11 cellular contexts compared by ENCODE assay signal in the genomic region with DNA sequence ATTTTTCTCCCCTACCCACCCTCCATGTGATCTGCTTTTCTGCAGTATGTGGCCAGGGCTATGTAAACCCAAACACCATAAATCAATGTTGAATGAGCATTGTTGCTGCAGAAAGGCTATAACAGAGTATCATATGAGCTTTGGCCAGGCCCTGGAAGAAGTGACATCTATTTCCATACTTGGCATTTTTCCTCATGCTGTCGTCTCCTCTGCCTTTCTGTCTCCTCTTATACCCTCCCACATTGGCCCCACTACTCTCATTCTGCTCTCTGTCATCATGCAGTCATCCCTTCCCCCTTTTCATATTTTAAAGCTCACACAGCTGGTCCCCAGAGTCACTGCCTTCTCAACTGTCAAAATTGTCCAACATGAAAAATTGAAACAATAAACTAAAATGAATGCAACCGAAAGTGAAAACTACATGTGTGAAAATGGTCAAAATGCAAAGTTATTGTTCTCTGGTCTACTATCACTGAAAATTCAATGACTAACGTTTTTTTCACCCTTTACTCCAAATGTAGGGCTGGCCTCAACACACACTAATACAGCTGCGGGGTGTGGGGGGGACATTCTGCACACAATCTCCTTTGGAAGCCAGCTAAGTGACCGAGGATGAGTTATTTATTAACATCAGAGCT.
DNase-seq lines count a peak whose midpoint lies in the region; ATAC-seq and TF ChIP-seq lines count a peak whose summit lies in the region.
"Had no signal": no experiment of that assay in that cellular context is flagged by ENCODE, and none has a peak within 500 bp of the region (broad histone marks: within the 10 kb centered on the region; RNA-seq: fewer than 3 reads in every experiment).

No MANE protein-coding gene starts in this region.

- POLR2A ChIA-PET in A673 (lab: Charles Lee; ENCODE audit: low non-redundant PET) (no interaction called here), T-cell (lab: Charles Lee) (no interaction called here)

- H3K4me3 ChIP-seq in MM.1S (ENCODE audit: low read length) (peak overlapping the region; percentile 12; the same call in 1 of the 2 replicates), A673 (ENCODE audit: low read depth, low read length, poor library complexity, severe bottlenecking) (no peak overlapping the region)
- H3K4me3 ChIP-seq: mucosa of descending colon had no signal

- H2AFZ ChIP-seq in MM.1S (ENCODE audit: low read length), result peak overlapping the region; percentile 17; the same call in 1 of the 2 replicates

- no peak for TF ChIP-seq CTCF in GM20000 (IDR thresholded peaks at IDR 0.05; ENCODE audit: extremely low read depth, missing control alignments)
- TF ChIP-seq CTCF in MM.1S (IDR thresholded peaks at IDR 0.05; ENCODE audit: low read length), result no peak
- no peak for TF ChIP-seq CTCF in A673 (conservative IDR thresholded peaks at IDR 0.05; ENCODE audit: low read depth, low read length)

- peaks cover 23% of the 10 kb centered on the region for H3K4me1 ChIP-seq in MM.1S (ENCODE audit: low read length)
- peaks cover 16% of the 10 kb centered on the region for H3K4me1 ChIP-seq in A673 (ENCODE audit: insufficient read depth, low read length, poor library complexity, severe bottlenecking)

- intact Hi-C loops in A673 (cut with micrococcal nuclease; ENCODE audit: unreplicated experiment), result no loop called here

- H3K36me3 Mint-ChIP-seq in T-cell, result no peaks in the 10 kb centered on the region

- H3K27me3 ChIP-seq in MM.1S (replicated peaks; ENCODE audit: insufficient read depth, low read length) (no peaks in the 10 kb centered on the region), A673 (replicated peaks; ENCODE audit: insufficient read depth, low read depth, low read length, poor library complexity) (no peaks in the 10 kb centered on the region)

- H3K36me3 ChIP-seq in MM.1S (replicated peaks; ENCODE audit: insufficient read depth, low read length) (no peaks in the 10 kb centered on the region), A673 (ENCODE audit: insufficient read depth, low read length, poor library complexity, severe bottlenecking) (no peaks in the 10 kb centered on the region)

- TF ChIP-seq POLR2A in GM18505 (IDR thresholded peaks at IDR 0.05; ENCODE audit: borderline replicate concordance, extremely low read depth, insufficient read depth, insufficient read length), result no peak

- peak overlapping the region; percentile 44; the same call in 1 of the 2 replicates for H3K27ac ChIP-seq in MM.1S (ENCODE audit: low read length)
- no peak overlapping the region for H3K27ac ChIP-seq in A673 (ENCODE audit: low read depth, low read length, poor library complexity, severe bottlenecking)

- H3K27me3 Mint-ChIP-seq in T-cell, result peaks cover 18 to 39% of the 10 kb centered on the region in 2 donors

- CTCF ChIA-PET in A673 (lab: Charles Lee), result interaction anchor here (0.7 kb wide), 1 partner anchor 462 kb away, joined by 3 read pairs; no protein-coding TSS in a partner anchor
- CTCF ChIA-PET in T-cell (lab: Charles Lee), result no interaction called here

- H4K20me1 ChIP-seq in MM.1S (ENCODE audit: insufficient read depth, low read length), result no peaks in the 10 kb centered on the region

- H3K79me2 ChIP-seq in MM.1S (ENCODE audit: low read length), result no peaks in the 10 kb centered on the region

- ATAC-seq in GM18505 (IDR thresholded peaks at IDR 0.05; ENCODE audit: unreplicated experiment) (peak; percentile 62), HG02943 (IDR thresholded peaks at IDR 0.05; ENCODE audit: low read depth, unreplicated experiment) (peak; percentile 73), T-cell (replicated peaks in 1 of 4) (no peak)
- ATAC-seq: HCT116, mucosa of descending colon had no signal

- no peak overlapping the region for H3K4me3 Mint-ChIP-seq in T-cell

- no peaks in the 10 kb centered on the region for H3K4me1 Mint-ChIP-seq in T-cell

- no peaks in the 10 kb centered on the region for H3K9me2 ChIP-seq in MM.1S (replicated peaks; ENCODE audit: insufficient read depth, low read length)

- BruUV-seq in A673 (replicated peaks; lab: Mats Ljungman, UMichigan), result no TSS peak

- H3K4me2 ChIP-seq in MM.1S (ENCODE audit: low read depth, low read length), result peak overlapping the region; percentile 66

- H3K9ac ChIP-seq in MM.1S (ENCODE audit: low read length), result no peak overlapping the region; the same call in 1 of the 2 replicates

- H3K9me3 ChIP-seq in MM.1S (replicated peaks; ENCODE audit: insufficient read depth, low read length), result no peaks in the 10 kb centered on the region
- no peaks in the 10 kb centered on the region for H3K9me3 ChIP-seq in A673 (ENCODE audit: low read depth, low read length, poor library complexity, severe bottlenecking)
- H3K9me3 ChIP-seq: mucosa of descending colon had no signal

- DNase-seq in GM20000 (ENCODE audit: low spot score) (peak; percentile 9), MM.1S (peak; percentile 84), A673 (ENCODE audit: low spot score) (no peak), T-cell (no peak), NCI-H82 (lab: John Stamatoyannopoulos, UW) (no peak)
- no peak for DNase-seq in activated T-cell treated with anti-CD3 and anti-CD28 coated beads, Interleukin-2, amount 50 U/mL, for 48 hours
- DNase-seq: mucosa of descending colon, trophoblast cell had no signal

- H3F3A ChIP-seq in MM.1S (ENCODE audit: insufficient read depth, low read length), result peaks cover 10% of the 10 kb centered on the region

- H3K27ac Mint-ChIP-seq in T-cell, result no peak overlapping the region

- H3K9me3 Mint-ChIP-seq in T-cell, result peaks cover 2 to 6% (median 4%) of the 10 kb centered on the region in 3 donors

Comparison
In these comparisons a context has a peak if more than half of its experiments do, and no peak if none do; other contexts are left out.
1. ATAC-seq: peak in GM18505 (single experiment) and HG02943 (single experiment); none in T-cell (0 of 4).
2. DNase-seq: peak in GM20000 (single experiment) and MM.1S (single experiment); none in A673 (single experiment), T-cell (0 of 34), NCI-H82 (single experiment) and activated T-cell treated with anti-CD3 and anti-CD28 coated beads, Interleukin-2, amount 50 U/mL, for 48 hours (0 of 2).